ENCODE assay signal across 22 cellular contexts in genomic region chr10:30324448-30325110, GRCh38.
"Had no signal": no experiment of that assay in that cellular context is flagged by ENCODE, and none has a peak within 500 bp of the region (broad histone marks: within the 10 kb centered on the region; RNA-seq: fewer than 3 reads in every experiment).

No MANE protein-coding gene starts in this region.

- H3K9me3 Mint-ChIP-seq: naive thymus-derived CD4-positive, alpha-beta T cell; stimulated activated naive B cell treated with anti-CD40 and anti-IgM and Interleukin-4, amounts not matched to agents 10 μg/mL and 1 μg/mL and 100 μg/mL, for 72 hours; stimulated activated naive CD8-positive, alpha-beta T cell treated with anti-CD3 and anti-CD28 coated beads, Interleukin-15, amount 100 ng/mL, for 72 hours had no signal

- H3K4me1 ChIP-seq: heart left ventricle, right atrium auricular region, testis, tibial nerve, upper lobe of right lung, vagina had no signal

- H3K9me3 ChIP-seq: esophagus muscularis mucosa, heart left ventricle, neutrophil, right atrium auricular region, sigmoid colon, testis, tibial nerve, upper lobe of right lung, vagina had no signal

- H3K4me3 Mint-ChIP-seq: naive thymus-derived CD4-positive, alpha-beta T cell; stimulated activated naive B cell treated with anti-CD40 and anti-IgM and Interleukin-4, amounts not matched to agents 10 μg/mL and 1 μg/mL and 100 μg/mL, for 72 hours; stimulated activated naive CD8-positive, alpha-beta T cell treated with anti-CD3 and anti-CD28 coated beads, Interleukin-15, amount 100 ng/mL, for 72 hours had no signal

- H3K4me3 ChIP-seq: esophagus muscularis mucosa, heart left ventricle, right atrium auricular region, sigmoid colon, skin epidermis, testis, tibial nerve, upper lobe of right lung, vagina had no signal

- DNase-seq: effector memory CD4-positive, alpha-beta T cell; foreskin melanocyte; heart left ventricle; hippocampal formation; kidney glomerular epithelial cell; mesendoderm; naive thymus-derived CD4-positive, alpha-beta T cell; posterior cingulate gyrus; sigmoid colon; stimulated activated CD4-positive, alpha-beta T cell treated with anti-CD3 and anti-CD28 coated beads, Interleukin-2, amount 100 ng/mL, for 24 hours; stimulated activated CD4-positive, alpha-beta T cell treated with anti-CD3 and anti-CD28 coated beads, Interleukin-4, amount 100 ng/mL, for 4 hours; stimulated activated naive B cell treated with anti-CD40 and anti-IgM and Interleukin-4, amounts not matched to agents 10 μg/mL and 1 μg/mL and 100 μg/mL, for 72 hours; stimulated activated naive CD8-positive, alpha-beta T cell treated with anti-CD3 and anti-CD28 coated beads, Interleukin-15, amount 100 ng/mL, for 72 hours; testis; upper lobe of right lung had no signal

- H3K27me3 ChIP-seq: esophagus muscularis mucosa, heart left ventricle, neutrophil, right atrium auricular region, sigmoid colon, testis, tibial nerve, upper lobe of right lung, vagina had no signal

- H3K27ac Mint-ChIP-seq: stimulated activated naive B cell treated with anti-CD40 and anti-IgM and Interleukin-4, amounts not matched to agents 10 μg/mL and 1 μg/mL and 100 μg/mL, for 72 hours; stimulated activated naive CD8-positive, alpha-beta T cell treated with anti-CD3 and anti-CD28 coated beads, Interleukin-15, amount 100 ng/mL, for 72 hours had no signal

- H3K27me3 Mint-ChIP-seq: naive thymus-derived CD4-positive, alpha-beta T cell; stimulated activated naive B cell treated with anti-CD40 and anti-IgM and Interleukin-4, amounts not matched to agents 10 μg/mL and 1 μg/mL and 100 μg/mL, for 72 hours; stimulated activated naive CD8-positive, alpha-beta T cell treated with anti-CD3 and anti-CD28 coated beads, Interleukin-15, amount 100 ng/mL, for 72 hours had no signal

- H3K27ac ChIP-seq: epithelial cell of prostate, esophagus muscularis mucosa, heart left ventricle, neutrophil, right atrium auricular region, sigmoid colon, skin epidermis, testis, tibial nerve, upper lobe of right lung, vagina had no signal
